31 cellular contexts compared by ENCODE assay signal in the genomic region with DNA sequence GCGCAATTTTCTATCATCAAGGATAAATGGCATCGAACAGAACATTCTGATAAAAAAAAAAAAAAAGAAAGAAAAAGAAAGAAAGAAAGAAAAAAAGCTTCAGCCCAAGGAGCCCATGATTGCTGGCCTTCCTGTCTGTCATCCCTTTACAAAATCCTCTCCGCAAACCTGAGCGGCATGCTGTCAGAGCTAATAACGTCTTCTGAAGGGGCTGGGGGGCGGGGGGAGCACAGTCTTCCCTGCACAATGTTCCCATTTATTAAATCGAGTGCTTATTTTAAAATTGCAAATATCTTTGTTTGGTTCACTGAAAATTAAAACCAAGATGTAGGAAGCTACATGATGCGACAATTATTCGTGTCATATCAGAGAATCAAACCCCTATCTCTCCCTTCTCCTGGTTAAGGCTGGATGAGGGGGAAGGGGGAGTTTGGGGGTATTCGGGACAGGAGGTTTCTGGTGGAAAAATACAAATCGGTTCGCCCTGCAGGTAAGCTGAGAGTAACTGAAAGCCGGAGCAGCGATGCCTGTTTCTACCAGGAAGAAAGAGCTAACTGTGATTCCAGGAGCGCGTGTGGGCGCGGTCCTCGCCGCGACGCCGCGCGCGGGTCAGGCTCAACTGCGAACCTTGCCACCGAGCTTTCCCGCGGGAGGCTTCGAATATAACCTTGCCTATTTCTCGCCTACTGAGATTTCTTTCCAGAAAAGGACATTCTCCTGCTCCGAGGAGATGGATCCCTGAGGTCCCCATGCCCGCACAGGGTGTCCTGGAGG. TPM values are rescaled to one million over a fixed set of nuclear protein-coding genes. Genes with fewer than 3 reads are reported as not detected.
DNase-seq lines count a peak whose midpoint lies in the region; ATAC-seq and TF ChIP-seq lines count a peak whose summit lies in the region.
"Had no signal": no experiment of that assay in that cellular context is flagged by ENCODE, and none has a peak within 500 bp of the region (broad histone marks: within the 10 kb centered on the region; RNA-seq: fewer than 3 reads in every experiment).

No MANE protein-coding gene starts in this region.

- H3K9me3 ChIP-seq in iPS-20b (ENCODE audit: insufficient read depth, low read depth, low read length): no peaks in the 10 kb centered on the region; the same call in 1 of the 2 replicates
- H3K9me3 ChIP-seq: adrenal gland, body of pancreas, MG63, neutrophil, tibial artery had no signal

- ATAC-seq in GM21576 (IDR thresholded peaks at IDR 0.05; ENCODE audit: unreplicated experiment): no peak
- no peak for ATAC-seq in GM19455 (IDR thresholded peaks at IDR 0.05; ENCODE audit: unreplicated experiment)
- ATAC-seq: body of pancreas, Panc1, sciatic nerve had no signal

- peaks cover 100% of the 10 kb centered on the region for H3K27me3 ChIP-seq in iPS-20b (ENCODE audit: insufficient read depth, low read length)
- H3K27me3 ChIP-seq: MG63 had no signal

- H3K36me3 ChIP-seq in iPS-20b (ENCODE audit: insufficient read depth, low read depth, low read length): no peaks in the 10 kb centered on the region
- H3K36me3 ChIP-seq: adrenal gland, MG63, neutrophil, tibial artery had no signal

- H3K4me3 Mint-ChIP-seq in activated naive CD4-positive, alpha-beta T cell treated with anti-CD3 and anti-CD28 coated beads for 36 hours: no peak overlapping the region
- H3K4me3 Mint-ChIP-seq: activated CD4-positive, alpha-beta memory T cell treated with anti-CD3 and anti-CD28 coated beads, Interleukin-2, amount 10 ng/mL, durations not matched to agents 7 days and 5 days; activated naive CD4-positive, alpha-beta T cell treated with anti-CD3 and anti-CD28 coated beads, Interleukin-2, amount 10 ng/mL, durations not matched to agents 7 days and 5 days had no signal

- intact Hi-C loops in activated naive CD4-positive, alpha-beta T cell treated with anti-CD3 and anti-CD28 coated beads for 36 hours (cut with micrococcal nuclease): loop anchor here (5.0 kb wide), 1 partner anchor 35 kb away; no protein-coding TSS in a partner anchor

- H3K9ac ChIP-seq in iPS-20b (ENCODE audit: low read depth, low read length): no peak overlapping the region
- H3K9ac ChIP-seq: KMS-11 had no signal

- TF ChIP-seq CTCF in coronary artery (IDR thresholded peaks at IDR 0.05): no peak

- H3K27me3 Mint-ChIP-seq in activated naive CD4-positive, alpha-beta T cell treated with anti-CD3 and anti-CD28 coated beads for 36 hours (ENCODE audit: low read depth): peaks cover 79% of the 10 kb centered on the region

- H3K27ac ChIP-seq in coronary artery: no peak overlapping the region
- no peak overlapping the region for H3K27ac ChIP-seq in iPS-20b (ENCODE audit: low read length)
- H3K27ac ChIP-seq: 22Rv1, adrenal gland, body of pancreas, KMS-11, neutrophil, tibial artery had no signal

- CTCF ChIA-PET in activated naive CD4-positive, alpha-beta T cell treated with anti-CD3 and anti-CD28 coated beads for 36 hours (lab: Charles Lee): interaction anchor here (0.6 to 0.7 kb wide), 3 partner anchors 26 to 117 kb away, joined by 3 read pairs; no protein-coding TSS in a partner anchor

- peaks cover 3% of the 10 kb centered on the region for H3K36me3 Mint-ChIP-seq in activated naive CD4-positive, alpha-beta T cell treated with anti-CD3 and anti-CD28 coated beads for 36 hours (ENCODE audit: low read depth)

- H3K4me3 ChIP-seq in coronary artery (peak overlapping the region; percentile 17), iPS-20b (ENCODE audit: low read length) (peak overlapping the region; percentile 53; the same call in 1 of the 2 replicates)
- H3K4me3 ChIP-seq: adrenal gland, body of pancreas, MG63, tibial artery had no signal

- H3K9me3 Mint-ChIP-seq in activated naive CD4-positive, alpha-beta T cell treated with anti-CD3 and anti-CD28 coated beads for 36 hours: peaks cover 5% of the 10 kb centered on the region
- H3K9me3 Mint-ChIP-seq: activated CD4-positive, alpha-beta memory T cell treated with anti-CD3 and anti-CD28 coated beads, Interleukin-2, amount 10 ng/mL, durations not matched to agents 7 days and 5 days; activated naive CD4-positive, alpha-beta T cell treated with anti-CD3 and anti-CD28 coated beads, Interleukin-2, amount 10 ng/mL, durations not matched to agents 7 days and 5 days had no signal

- H3K4me1 ChIP-seq in iPS-20b (ENCODE audit: insufficient read depth, low read length): peaks cover 9% of the 10 kb centered on the region
- H3K4me1 ChIP-seq: adrenal gland had no signal

- no peak overlapping the region for H3K27ac Mint-ChIP-seq in activated naive CD4-positive, alpha-beta T cell treated with anti-CD3 and anti-CD28 coated beads for 36 hours
- H3K27ac Mint-ChIP-seq: activated CD4-positive, alpha-beta memory T cell treated with anti-CD3 and anti-CD28 coated beads, Interleukin-2, amount 10 ng/mL, durations not matched to agents 7 days and 5 days had no signal

- H3K4me1 Mint-ChIP-seq in activated naive CD4-positive, alpha-beta T cell treated with anti-CD3 and anti-CD28 coated beads for 36 hours (ENCODE audit: low read depth): peaks cover 9% of the 10 kb centered on the region
- H3K4me1 Mint-ChIP-seq: activated CD4-positive, alpha-beta memory T cell treated with anti-CD3 and anti-CD28 coated beads, Interleukin-2, amount 10 ng/mL, durations not matched to agents 7 days and 5 days; activated naive CD4-positive, alpha-beta T cell treated with anti-CD3 and anti-CD28 coated beads, Interleukin-2, amount 10 ng/mL, durations not matched to agents 7 days and 5 days had no signal

- DNase-seq in NCI-H1417 (lab: John Stamatoyannopoulos, UW): peak in 2 of 3 experiments; percentile 78 to 89
- no peak for DNase-seq in NCI-H1417 treated with DMSO at 0.1 percent for 48 hours (lab: John Stamatoyannopoulos, UW)
- DNase-seq in coronary artery (ENCODE audit: low spot score): no peak
- no peak for DNase-seq in ureter (ENCODE audit: low spot score)
- DNase-seq in activated naive CD4-positive, alpha-beta T cell treated with anti-CD3 and anti-CD28 coated beads for 36 hours: no peak
- DNase-seq: activated CD4-positive, alpha-beta memory T cell treated with anti-CD3 and anti-CD28 coated beads, Interleukin-2, amount 10 ng/mL, durations not matched to agents 7 days and 5 days; activated CD8-positive, alpha-beta memory T cell treated with anti-CD3 and anti-CD28 coated beads, Interleukin-2, amount 50 U/mL, for 4 hours; activated naive CD4-positive, alpha-beta T cell treated with anti-CD3 and anti-CD28 coated beads, Interleukin-2, amount 10 ng/mL, durations not matched to agents 7 days and 5 days; body of pancreas; C1 segment of cervical spinal cord; kidney; MG63; NCI-H1105; NCI-H2029; SHP77; stimulated activated CD4-positive, alpha-beta T cell treated with anti-CD3 and anti-CD28 coated beads, Interleukin-12 subunit alpha, Interleukin-12 subunit beta, amount 100 ng/mL, for 4 hours; stimulated activated CD4-positive, alpha-beta T cell treated with anti-CD3 and anti-CD28 coated beads, Interleukin-2, amount 100 ng/mL, for 48 hours; tibial artery had no signal

RNA-seq across cellular contexts. Expression of a gene that starts 13.3 kb away (rescaled TPM):
- total RNA-seq in ureter: not detected
- total RNA-seq in activated naive CD4-positive, alpha-beta T cell treated with anti-CD3 and anti-CD28 coated beads for 36 hours: not detected
- total RNA-seq: activated CD4-positive, alpha-beta memory T cell treated with anti-CD3 and anti-CD28 coated beads, Interleukin-2, amount 10 ng/mL, durations not matched to agents 7 days and 5 days; body of pancreas; cerebellum; G401; liver; sciatic nerve had no signal

RNA-seq across cellular contexts. Expression of a gene that starts 32.6 kb away (rescaled TPM):
- total RNA-seq in ureter: not detected
- total RNA-seq in activated naive CD4-positive, alpha-beta T cell treated with anti-CD3 and anti-CD28 coated beads for 36 hours: not detected
- total RNA-seq: activated CD4-positive, alpha-beta memory T cell treated with anti-CD3 and anti-CD28 coated beads, Interleukin-2, amount 10 ng/mL, durations not matched to agents 7 days and 5 days; body of pancreas; cerebellum; G401; liver; myocyte had no signal

Comparison
In these comparisons a context has a peak if more than half of its experiments do, and no peak if none do; other contexts are left out.
1. DNase-seq: peak in NCI-H1417 (2 of 3); none in NCI-H1417 treated with DMSO at 0.1 percent for 48 hours (single experiment), coronary artery (single experiment), ureter (single experiment) and activated naive CD4-positive, alpha-beta T cell treated with anti-CD3 and anti-CD28 coated beads for 36 hours (single experiment).